In genomic region chr5:169762338-169763095, GRCh38 we compare ENCODE assay signal across 1 cellular context.
TF ChIP-seq lines count a peak whose summit lies in the region.

No MANE protein-coding gene starts in this region.

TF ChIP-seq in GM23338, 12 proteins besides CTCF, POLR2A, EP300 and RAD21 (continued from another document):
- TF ChIP-seq ZNF462 (CRISPR knock-in tag; IDR thresholded peaks at IDR 0.05): no peak
